ENCODE assay signal across 8 cellular contexts in genomic region chr1:156656779-156657160, GRCh38. TPM values are rescaled to one million over a fixed set of nuclear protein-coding genes. Genes with fewer than 3 reads are reported as not detected.
A peak's percentile ranks its signal among the peaks of the same experiment; 100 is the strongest.
DNase-seq lines count a peak whose midpoint lies in the region; ATAC-seq and TF ChIP-seq lines count a peak whose summit lies in the region.
"Had no signal": no experiment of that assay in that cellular context is flagged by ENCODE, and none has a peak within 500 bp of the region (broad histone marks: within the 10 kb centered on the region; RNA-seq: fewer than 3 reads in every experiment).

No MANE protein-coding gene starts in this region.

- H3K4me3 ChIP-seq in H7 (ENCODE audit: insufficient read depth, low read depth, low read length) (peak overlapping the region; percentile 41), skeletal muscle satellite cell (ENCODE audit: low read length) (peak overlapping the region; percentile 57)

- peak; percentile 89 for DNase-seq in H7
- no peak for DNase-seq in T-helper 17 cell
- DNase-seq in left ventricle myocardium superior, result peak; percentile 64
- no peak for DNase-seq in globus pallidus (ENCODE audit: low spot score)
- no peak for DNase-seq in CD14-positive monocyte (ENCODE audit: low spot score)

- H3K27ac Mint-ChIP-seq in T-helper 17 cell (no peak overlapping the region), CD14-positive monocyte (no peak overlapping the region)

- peak overlapping the region; percentile 81 for H3K4me2 ChIP-seq in skeletal muscle satellite cell (ENCODE audit: low read length)

- peaks cover 0 to 18% (median 7%) of the 10 kb centered on the region in 7 donors for H3K9me3 Mint-ChIP-seq in CD14-positive monocyte

- peaks cover 32% of the 10 kb centered on the region for H3K4me1 ChIP-seq in skeletal muscle satellite cell (ENCODE audit: control insufficient read depth, insufficient read depth, low read length)

- TF ChIP-seq CTCF in CD14-positive monocyte (IDR thresholded peaks at IDR 0.05), result no peak

- no peak for ATAC-seq in T-helper 17 cell
- ATAC-seq in left ventricle myocardium superior, result no peak
- ATAC-seq in GM18519 (IDR thresholded peaks at IDR 0.05; ENCODE audit: low FRiP score, unreplicated experiment), result no peak

- peak overlapping the region; percentile 85 for H3K4me3 Mint-ChIP-seq in T-helper 17 cell
- peak overlapping the region in 1 of 2 donors; percentile 88 for H3K4me3 Mint-ChIP-seq in CD14-positive monocyte

- peaks cover 65% of the 10 kb centered on the region for H3K27me3 Mint-ChIP-seq in T-helper 17 cell
- peaks cover 52 to 69% (median 68%) of the 10 kb centered on the region in 3 donors for H3K27me3 Mint-ChIP-seq in CD14-positive monocyte (ENCODE audit: low read depth in 3 of 3)

- no peak overlapping the region for H3K9ac ChIP-seq in skeletal muscle satellite cell (ENCODE audit: low read depth, low read length)

- H3K27me3 ChIP-seq in H7 (ENCODE audit: control insufficient read depth, insufficient read depth, low read length) (peaks cover 54% of the 10 kb centered on the region), skeletal muscle satellite cell (ENCODE audit: control insufficient read depth, insufficient read depth, low read length) (peaks cover 43% of the 10 kb centered on the region)

- intact Hi-C loops in left ventricle myocardium superior (cut with micrococcal nuclease), result no loop called here
- intact Hi-C loops in CD14-positive monocyte (cut with micrococcal nuclease), result loop anchor here in 1 of 2 donors (2.0 kb wide), 1 partner anchor 30 kb away; no protein-coding TSS in a partner anchor

- H3K4me1 Mint-ChIP-seq in T-helper 17 cell (peaks cover 41% of the 10 kb centered on the region), CD14-positive monocyte (peaks cover 43% of the 10 kb centered on the region)

- H3K36me3 Mint-ChIP-seq in T-helper 17 cell (ENCODE audit: low read depth) (peaks cover 13% of the 10 kb centered on the region), CD14-positive monocyte (peaks cover 0 to 3% of the 10 kb centered on the region in 2 donors)

- H3K36me3 ChIP-seq in H7 (replicated peaks; ENCODE audit: control insufficient read depth, insufficient read depth, low read length) (no peaks in the 10 kb centered on the region), skeletal muscle satellite cell (ENCODE audit: insufficient read depth, low read length) (no peaks in the 10 kb centered on the region)

- H3K9me3 ChIP-seq in T-helper 17 cell (ENCODE audit: control insufficient read depth, low read length, poor library complexity, severe bottlenecking) (no peaks in the 10 kb centered on the region), skeletal muscle satellite cell (replicated peaks; ENCODE audit: low read length) (no peaks in the 10 kb centered on the region)

RNA-seq across cellular contexts. Expression of gene BCAN, which starts 14.9 kb away (rescaled TPM):
- total RNA-seq in H7 (2014; rRNA removed; shearing (Covaris generic)), result 1.7 and 4.1 TPM in 2 replicates
- total RNA-seq in T-helper 17 cell, result not detected
- total RNA-seq in left ventricle myocardium superior, result 0.52 TPM
- not detected in 2 replicates for total RNA-seq in skeletal muscle satellite cell (2012; rRNA removed)
- not detected for polyA plus RNA-seq in CD14-positive monocyte
- total RNA-seq: bronchial epithelial cell had no signal

RNA-seq across cellular contexts. Expression of gene NES, which starts 20.4 kb away (rescaled TPM):
- total RNA-seq in H7 (2014; rRNA removed; shearing (Covaris generic)), result 220 and 231 TPM in 2 replicates
- total RNA-seq in T-helper 17 cell (not detected), left ventricle myocardium superior (94.7 TPM)
- total RNA-seq in skeletal muscle satellite cell (2012; rRNA removed), result 10.6 and 46.1 TPM in 2 replicates
- polyA plus RNA-seq in CD14-positive monocyte, result not detected

RNA-seq across cellular contexts. Expression of gene HAPLN2, which starts 37.6 kb away (rescaled TPM):
- 0.73 and 1.3 TPM in 2 replicates for total RNA-seq in H7 (2014; rRNA removed; shearing (Covaris generic))
- under 1 TPM in 1 of 2 donors, not detected in 1; 0.35 TPM for total RNA-seq in T-helper 17 cell
- total RNA-seq in left ventricle myocardium superior, result 1.5 TPM
- 0.25 and 0.44 TPM in 2 replicates for total RNA-seq in skeletal muscle satellite cell (2012; rRNA removed)
- not detected for polyA plus RNA-seq in CD14-positive monocyte

RNA-seq across cellular contexts. Expression of gene CRABP2, which starts 48.6 kb away (rescaled TPM):
- 137 and 190 TPM in 2 replicates for total RNA-seq in H7 (2014; rRNA removed; shearing (Covaris generic))
- 1 to 10 TPM; 1.5 to 4.5 TPM for total RNA-seq in T-helper 17 cell
- 0.74 TPM for total RNA-seq in left ventricle myocardium superior
- total RNA-seq in skeletal muscle satellite cell (2012; rRNA removed), result 12.4 and 20.3 TPM in 2 replicates
- polyA plus RNA-seq in CD14-positive monocyte, result under 1 TPM in 1 of 2 donors, not detected in 1; 0.23 TPM

RNA-seq across cellular contexts. Expression of gene GPATCH4, which starts 55.5 kb away (rescaled TPM):
- total RNA-seq in H7 (2014; rRNA removed; shearing (Covaris generic)), result 40.6 and 45.0 TPM in 2 replicates
- total RNA-seq in T-helper 17 cell, result 10 to 100 TPM; 39.2 to 39.6 TPM
- total RNA-seq in left ventricle myocardium superior, result 14.1 TPM
- 20.0 and 25.6 TPM in 2 replicates for total RNA-seq in skeletal muscle satellite cell (2012; rRNA removed)
- 1 to 10 TPM; 2.6 to 5.3 TPM for polyA plus RNA-seq in CD14-positive monocyte

Comparison
In these comparisons a context has a peak if more than half of its experiments do, and no peak if none do; other contexts are left out.
1. DNase-seq: peak in H7 (single experiment) and left ventricle myocardium superior (single experiment); none in T-helper 17 cell (0 of 3), globus pallidus (single experiment) and CD14-positive monocyte (single experiment).
2. RNA of gene NES, which starts 20.4 kb away (total RNA-seq): 220 to 231 TPM in H7 and 94.7 TPM in left ventricle myocardium superior (single experiment); not detected in T-helper 17 cell; every median in the first group is over 10 times any median in the second.